13 cellular contexts compared by ENCODE assay signal in the genomic region with DNA sequence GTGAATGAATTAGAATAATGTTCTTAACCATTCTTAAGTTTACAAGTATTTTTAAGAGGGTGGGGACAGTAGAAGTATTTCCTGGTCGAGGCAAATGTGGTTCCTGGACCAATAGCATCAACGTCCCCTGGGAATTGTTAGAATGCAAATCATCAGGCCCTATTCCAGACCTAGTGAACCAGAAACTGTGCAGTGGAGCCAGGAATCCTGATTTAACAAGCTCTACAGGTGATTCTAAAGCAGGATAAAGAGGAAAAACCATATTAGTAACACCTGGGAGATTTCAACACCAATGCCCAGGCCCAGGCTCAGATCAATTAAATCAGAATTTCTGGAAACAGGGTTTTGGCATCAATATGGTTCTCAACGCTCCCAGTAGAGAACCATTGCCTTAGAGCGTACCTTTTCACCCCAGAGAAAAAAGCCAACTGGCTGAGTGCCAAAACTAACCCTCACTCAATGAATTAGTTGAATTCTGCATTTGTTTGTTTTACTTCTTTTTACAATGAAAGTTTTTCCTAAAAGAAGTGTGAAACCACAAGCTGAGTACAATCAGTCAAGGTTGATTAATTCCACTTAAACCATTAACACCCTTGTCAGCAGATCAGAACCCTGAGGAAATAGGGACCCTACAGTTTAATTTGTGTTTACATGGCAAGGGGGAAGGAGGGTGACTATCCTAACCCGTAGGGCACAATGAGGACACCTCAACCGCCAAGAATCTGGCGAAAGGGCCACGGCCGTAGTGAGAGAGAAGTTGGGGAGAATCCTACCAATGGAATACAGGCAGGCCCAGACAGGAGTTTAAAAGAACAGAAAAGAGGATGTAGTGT. TPM values are rescaled to one million over a fixed set of nuclear protein-coding genes. Genes with fewer than 3 reads are reported as not detected.
A peak's percentile ranks its signal among the peaks of the same experiment; 100 is the strongest.
DNase-seq lines count a peak whose midpoint lies in the region; ATAC-seq, FAIRE-seq and TF ChIP-seq lines count a peak whose summit lies in the region.
"Had no signal": no experiment of that assay in that cellular context is flagged by ENCODE, and none has a peak within 500 bp of the region (broad histone marks: within the 10 kb centered on the region; RNA-seq: fewer than 3 reads in every experiment).

No MANE protein-coding gene starts in this region.

- no peaks in the 10 kb centered on the region for H3K36me3 ChIP-seq in bronchial epithelial cell (ENCODE audit: control insufficient read depth, insufficient read depth, low read length)

- DNase-seq in Caki2 (ENCODE audit: low read depth) (peak; percentile 93), bronchial epithelial cell (ENCODE audit: low read depth) (peak; percentile 98), NCI-H2171 treated with DMSO at 0.1 percent for 48 hours (lab: John Stamatoyannopoulos, UW) (no peak), SW 1271 (lab: John Stamatoyannopoulos, UW) (no peak), ACHN (no peak), NCI-H1694 treated with DMSO at 0.1 percent for 48 hours (lab: John Stamatoyannopoulos, UW) (no peak)
- DNase-seq: activated CD4-positive, alpha-beta T cell treated with anti-CD3 and anti-CD28 coated beads for 48 hours; activated naive CD8-positive, alpha-beta T cell treated with anti-CD3 and anti-CD28 coated beads for 36 hours; CD4-positive, CD25-positive, alpha-beta regulatory T cell; islet precursor cell; posterior cingulate gyrus had no signal

- FAIRE-seq in bronchial epithelial cell (lab: Jason Lieb, UNC), result peak; percentile 86

- H3K4me3 ChIP-seq in bronchial epithelial cell (ENCODE audit: low read depth, low read length), result no peak overlapping the region

- TF ChIP-seq CTCF in bronchial epithelial cell (IDR thresholded peaks at IDR 0.05; ENCODE audit: insufficient read depth, low read length, severe bottlenecking), result no peak

- ATAC-seq in GM19467 (IDR thresholded peaks at IDR 0.05; ENCODE audit: unreplicated experiment), result peak; percentile 61
- ATAC-seq in HG03378 (IDR thresholded peaks at IDR 0.05; ENCODE audit: unreplicated experiment), result peak; percentile 76

- in situ Hi-C loops in Caki2 (cut with HindIII; ENCODE audit: low pct_unique_long_range_greater_than_20kb, low sequenced_read_pairs), result no loop called here
- in situ Hi-C loops in ACHN (cut with HindIII; ENCODE audit: low pct_ligation_motif_present, low pct_unique_long_range_greater_than_20kb, low sequenced_read_pairs), result no loop called here

- no peaks in the 10 kb centered on the region for H3K27me3 ChIP-seq in bronchial epithelial cell (ENCODE audit: control insufficient read depth, insufficient read depth, low read length)

RNA-seq across cellular contexts. Expression of gene PTP4A1, which starts 34.9 kb away (rescaled TPM):
- 6.5 and 38.1 TPM in 2 replicates for total RNA-seq in Caki2 (2014; rRNA removed; shearing (Covaris generic); ENCODE audit: low replicate concordance)
- 181 and 234 TPM in 2 replicates for total RNA-seq in bronchial epithelial cell

Comparison
In these comparisons a context has a peak if more than half of its experiments do, and no peak if none do; other contexts are left out.
1. DNase-seq: peak in Caki2 (single experiment) and bronchial epithelial cell (single experiment); none in NCI-H2171 treated with DMSO at 0.1 percent for 48 hours (single experiment), SW 1271 (0 of 2), ACHN (single experiment) and NCI-H1694 treated with DMSO at 0.1 percent for 48 hours (single experiment).